In genomic region chr1:164660415-164661174, GRCh38 we compare ENCODE assay signal across 8 cellular contexts.
DNase-seq lines count a peak whose midpoint lies in the region; ATAC-seq, FAIRE-seq and TF ChIP-seq lines count a peak whose summit lies in the region.

No MANE protein-coding gene starts in this region.

- H3K36me3 Mint-ChIP-seq in CD14-positive monocyte: no peaks in the 10 kb centered on the region

- H3K9me3 Mint-ChIP-seq in CD14-positive monocyte: peaks cover 0 to 3% (median 0%) of the 10 kb centered on the region in 7 donors

- H3K9me3 ChIP-seq in Loucy (ENCODE audit: insufficient read depth, low read depth, low read length): no peaks in the 10 kb centered on the region

- H3K4me1 ChIP-seq in Loucy (ENCODE audit: insufficient read depth, low read length, poor library complexity, severe bottlenecking): peaks cover 13% of the 10 kb centered on the region

- no peaks in the 10 kb centered on the region for H3K79me2 ChIP-seq in Loucy (ENCODE audit: insufficient read depth, low read length)

- no peak overlapping the region for H3K9ac ChIP-seq in Loucy (ENCODE audit: low read depth, low read length, poor library complexity, severe bottlenecking)

- H3K36me3 ChIP-seq in Loucy (ENCODE audit: insufficient read depth, low read length): no peaks in the 10 kb centered on the region
- no peaks in the 10 kb centered on the region for H3K36me3 ChIP-seq in brain microvascular endothelial cell (replicated peaks)

- H3K4me3 ChIP-seq in Loucy (ENCODE audit: low read length, poor library complexity, severe bottlenecking) (peak overlapping the region; percentile 0), brain microvascular endothelial cell (ENCODE audit: low read depth, low read length) (no peak overlapping the region), skeletal muscle cell (ENCODE audit: low read depth, low read length) (no peak overlapping the region)

- TF ChIP-seq CTCF in Loucy (conservative IDR thresholded peaks at IDR 0.05; ENCODE audit: low read length) (0 out of 2 replicates have a peak, but pooled peaks have one; percentile 8), brain microvascular endothelial cell (IDR thresholded peaks at IDR 0.05; ENCODE audit: low read depth, low read length, missing control alignments) (no peak), CD14-positive monocyte (IDR thresholded peaks at IDR 0.05) (no peak)

- no peak for FAIRE-seq in urothelium cell line (lab: Jason Lieb, UNC)

- intact Hi-C loops in CD14-positive monocyte (cut with micrococcal nuclease): no loop called here

- in situ Hi-C loops in brain microvascular endothelial cell (cut with HindIII; ENCODE audit: low pct_ligation_motif_present, low sequenced_read_pairs): no loop called here

- H3F3A ChIP-seq in Loucy (ENCODE audit: low read depth): peaks cover 3% of the 10 kb centered on the region; the same call in 1 of the 2 replicates

- H3K27me3 Mint-ChIP-seq in CD14-positive monocyte (ENCODE audit: low read depth in 3 of 3): peaks cover 13 to 22% (median 20%) of the 10 kb centered on the region in 3 donors

- ATAC-seq in GM19468 (IDR thresholded peaks at IDR 0.05; ENCODE audit: extremely low read depth, unreplicated experiment): peak; percentile 81

- no peaks in the 10 kb centered on the region for H3K9me2 ChIP-seq in Loucy (replicated peaks; ENCODE audit: low read depth, low read length)

- H2AFZ ChIP-seq in Loucy (ENCODE audit: low read length): no peak overlapping the region

- H3K27ac ChIP-seq in brain microvascular endothelial cell: no peak overlapping the region

- H3K27me3 ChIP-seq in Loucy (ENCODE audit: insufficient read depth, low read length, poor library complexity, severe bottlenecking) (no peaks in the 10 kb centered on the region), brain microvascular endothelial cell (replicated peaks) (no peaks in the 10 kb centered on the region)

- no peak overlapping the region for H3K27ac Mint-ChIP-seq in CD14-positive monocyte

- peak overlapping the region; percentile 36 for H3K4me2 ChIP-seq in Loucy (ENCODE audit: low read depth, low read length, poor library complexity, severe bottlenecking)

- no peaks in the 10 kb centered on the region for H4K20me1 ChIP-seq in Loucy (ENCODE audit: insufficient read depth, low read length, poor library complexity, severe bottlenecking)

- H3K4me1 Mint-ChIP-seq in CD14-positive monocyte: peaks cover 12% of the 10 kb centered on the region

- H3K4me3 Mint-ChIP-seq in CD14-positive monocyte: no peak overlapping the region

- peak; percentile 95 for DNase-seq in DMS79 (lab: John Stamatoyannopoulos, UW)
- peak; percentile 86 for DNase-seq in brain microvascular endothelial cell
- peak; percentile 3 for DNase-seq in skeletal muscle cell (ENCODE audit: low read depth)
- no peak for DNase-seq in activated naive CD4-positive, alpha-beta T cell treated with Interleukin-2 at 50 U/mL for 16 hours
- DNase-seq in urothelium cell line (ENCODE audit: low spot score): no peak
- DNase-seq in CD14-positive monocyte (ENCODE audit: low spot score): no peak

Comparison
In these comparisons a context has a peak if more than half of its experiments do, and no peak if none do; other contexts are left out.
1. DNase-seq: peak in DMS79 (single experiment), brain microvascular endothelial cell (single experiment) and skeletal muscle cell (single experiment); none in activated naive CD4-positive, alpha-beta T cell treated with Interleukin-2 at 50 U/mL for 16 hours (single experiment), urothelium cell line (single experiment) and CD14-positive monocyte (single experiment).